Comparison of ENCODE assay signal across 9 cellular contexts in genomic region chr19:8194528-8195275, GRCh38. TPM values are rescaled to one million over a fixed set of nuclear protein-coding genes. Genes with fewer than 3 reads are reported as not detected.
DNase-seq lines count a peak whose midpoint lies in the region; ATAC-seq lines count a peak whose summit lies in the region.
"Had no signal": no experiment of that assay in that cellular context is flagged by ENCODE, and none has a peak within 500 bp of the region (broad histone marks: within the 10 kb centered on the region; RNA-seq: fewer than 3 reads in every experiment).

No MANE protein-coding gene starts in this region.

- no peaks in the 10 kb centered on the region for H3K36me3 Mint-ChIP-seq in activated T-cell treated with anti-CD3 and anti-CD28 coated beads, Interleukin-2, amount 50 U/mL, for 24 hours (ENCODE audit: low read depth)

- no peaks in the 10 kb centered on the region for H3K9me3 Mint-ChIP-seq in activated T-cell treated with anti-CD3 and anti-CD28 coated beads, Interleukin-2, amount 50 U/mL, for 24 hours

- ATAC-seq in left lobe of liver, result peak; percentile 25
- no peak for ATAC-seq in HG03520 (IDR thresholded peaks at IDR 0.05; ENCODE audit: unreplicated experiment)
- no peak for ATAC-seq in HG03095 (IDR thresholded peaks at IDR 0.05; ENCODE audit: unreplicated experiment)

- peak overlapping the region; percentile 89 for H3K27ac Mint-ChIP-seq in activated T-cell treated with anti-CD3 and anti-CD28 coated beads, Interleukin-2, amount 50 U/mL, for 24 hours

- H3K4me1 Mint-ChIP-seq in activated T-cell treated with anti-CD3 and anti-CD28 coated beads, Interleukin-2, amount 50 U/mL, for 24 hours (ENCODE audit: low read depth), result peaks cover 37% of the 10 kb centered on the region

- H3K4me3 Mint-ChIP-seq in activated T-cell treated with anti-CD3 and anti-CD28 coated beads, Interleukin-2, amount 50 U/mL, for 24 hours, result peak overlapping the region; percentile 29

- no peaks in the 10 kb centered on the region for H3K27me3 Mint-ChIP-seq in activated T-cell treated with anti-CD3 and anti-CD28 coated beads, Interleukin-2, amount 50 U/mL, for 24 hours

- DNase-seq in stimulated activated CD4-positive, alpha-beta T cell treated with anti-CD3 and anti-CD28 coated beads, Interleukin-12 subunit alpha, Interleukin-12 subunit beta, amount 100 ng/mL, for 4 hours, result peak; percentile 24
- DNase-seq in stimulated activated CD4-positive, alpha-beta T cell treated with anti-CD3 and anti-CD28 coated beads, Interleukin-1b, Interleukin-23, amount 100 ng/mL, for 48 hours, result no peak
- peak; percentile 60 for DNase-seq in activated T-cell treated with anti-CD3 and anti-CD28 coated beads, Interleukin-2, amount 50 U/mL, for 24 hours
- DNase-seq in left lobe of liver (ENCODE audit: low spot score), result no peak
- no peak for DNase-seq in NCI-H526 treated with DMSO at 0.1 percent for 48 hours (lab: John Stamatoyannopoulos, UW)
- no peak for DNase-seq in kidney tubule cell (ENCODE audit: low spot score)

RNA-seq across cellular contexts. Expression of gene CERS4, which starts 14.5 kb away (rescaled TPM):
- 67.3 TPM for total RNA-seq in left lobe of liver
- total RNA-seq: SJSA1 had no signal

RNA-seq across cellular contexts. Expression of gene FBN3, which starts 45.3 kb away (rescaled TPM):
- total RNA-seq in left lobe of liver, result 0.63 TPM
- total RNA-seq: SJSA1 had no signal

Comparison
In these comparisons a context has a peak if more than half of its experiments do, and no peak if none do; other contexts are left out.
1. DNase-seq: peak in stimulated activated CD4-positive, alpha-beta T cell treated with anti-CD3 and anti-CD28 coated beads, Interleukin-12 subunit alpha, Interleukin-12 subunit beta, amount 100 ng/mL, for 4 hours (single experiment) and activated T-cell treated with anti-CD3 and anti-CD28 coated beads, Interleukin-2, amount 50 U/mL, for 24 hours (single experiment); none in stimulated activated CD4-positive, alpha-beta T cell treated with anti-CD3 and anti-CD28 coated beads, Interleukin-1b, Interleukin-23, amount 100 ng/mL, for 48 hours (single experiment), left lobe of liver (single experiment), NCI-H526 treated with DMSO at 0.1 percent for 48 hours (single experiment) and kidney tubule cell (single experiment).